Comparison of ENCODE assay signal across 17 cellular contexts in the genomic region with DNA sequence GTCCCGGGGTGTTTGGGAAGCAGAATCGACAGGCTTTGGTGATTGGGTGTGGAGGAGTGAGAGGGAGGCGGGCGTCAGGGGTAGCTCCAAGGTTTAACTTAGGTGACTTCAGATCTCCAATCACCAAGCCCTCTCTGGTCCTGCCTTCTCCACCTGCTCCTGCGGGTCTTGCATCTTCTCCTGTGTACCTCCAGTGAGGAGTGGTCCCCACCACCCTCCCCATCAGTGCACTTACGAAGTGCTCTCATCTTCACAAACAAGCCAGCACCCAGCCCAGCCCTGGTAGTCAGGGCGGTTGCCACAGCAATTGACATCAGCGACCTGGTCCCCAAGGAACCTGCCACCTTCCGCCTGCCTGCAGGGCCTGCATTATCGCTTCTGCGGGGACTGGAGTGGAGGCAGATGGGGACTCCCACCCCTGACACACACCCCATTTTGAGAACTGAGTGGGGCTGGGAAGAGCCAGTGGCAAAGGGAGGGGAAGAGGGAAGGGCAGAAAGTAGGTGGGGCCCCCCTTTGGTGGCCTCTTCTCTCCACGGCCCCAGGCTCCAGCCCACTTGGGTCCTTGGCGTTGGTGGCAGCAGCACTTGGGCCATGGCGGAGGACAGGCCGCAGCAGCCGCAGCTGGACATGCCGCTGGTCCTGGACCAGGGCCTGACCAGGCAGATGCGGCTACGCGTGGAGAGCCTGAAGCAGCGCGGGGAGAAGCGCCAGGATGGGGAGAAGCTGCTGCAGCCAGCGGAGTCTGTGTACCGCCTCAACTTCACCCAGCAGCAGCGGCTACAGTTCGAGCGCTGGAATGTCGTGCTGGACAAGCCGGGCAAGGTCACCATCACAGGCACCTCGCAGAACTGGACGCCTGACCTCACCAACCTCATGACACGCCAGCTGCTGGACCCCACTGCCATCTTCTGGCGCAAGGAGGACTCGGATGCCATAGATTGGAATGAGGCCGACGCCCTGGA. TPM values are rescaled to one million over a fixed set of nuclear protein-coding genes. Genes with fewer than 3 reads are reported as not detected.
"Had no signal": no experiment of that assay in that cellular context is flagged by ENCODE, and none has a peak within 500 bp of the region (broad histone marks: within the 10 kb centered on the region; RNA-seq: fewer than 3 reads in every experiment).

A gene with protein sequence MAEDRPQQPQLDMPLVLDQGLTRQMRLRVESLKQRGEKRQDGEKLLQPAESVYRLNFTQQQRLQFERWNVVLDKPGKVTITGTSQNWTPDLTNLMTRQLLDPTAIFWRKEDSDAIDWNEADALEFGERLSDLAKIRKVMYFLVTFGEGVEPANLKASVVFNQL (plus strand): TSS at position 595 of the 965 bp plus-strand sequence. CDS start 0 bp downstream, at position 595.

- H3K9me3 Mint-ChIP-seq: activated naive CD4-positive, alpha-beta T cell treated with anti-CD3 and anti-CD28 coated beads, Interleukin-2, amount 50 U/mL, for 24 hours; central memory CD8-positive, alpha-beta T cell; dendritic cell treated with granulocyte-macrophage colony-stimulating factor and Interleukin-4, amounts not matched to agents 40 ng/mL and 50 ng/mL, for 4 days; effector memory CD8-positive, alpha-beta T cell; stimulated activated effector memory CD8-positive, alpha-beta T cell treated with anti-CD3 and anti-CD28 coated beads, Interleukin-12 subunit alpha, Interleukin-12 subunit beta, amount 100 ng/mL, for 72 hours; type B pancreatic cell had no signal

- H3K9me3 ChIP-seq: body of pancreas had no signal

- H3K27ac Mint-ChIP-seq: activated naive CD4-positive, alpha-beta T cell treated with anti-CD3 and anti-CD28 coated beads, Interleukin-2, amount 50 U/mL, for 24 hours; dendritic cell treated with granulocyte-macrophage colony-stimulating factor and Interleukin-4, amounts not matched to agents 40 ng/mL and 50 ng/mL, for 4 days; stimulated activated effector memory CD8-positive, alpha-beta T cell treated with anti-CD3 and anti-CD28 coated beads, Interleukin-12 subunit alpha, Interleukin-12 subunit beta, amount 100 ng/mL, for 72 hours had no signal

- ATAC-seq: body of pancreas; effector memory CD8-positive, alpha-beta T cell; stimulated activated effector memory CD8-positive, alpha-beta T cell treated with anti-CD3 and anti-CD28 coated beads, Interleukin-12 subunit alpha, Interleukin-12 subunit beta, amount 100 ng/mL, for 72 hours had no signal

- H3K4me3 Mint-ChIP-seq: activated naive CD4-positive, alpha-beta T cell treated with anti-CD3 and anti-CD28 coated beads, Interleukin-2, amount 50 U/mL, for 24 hours; central memory CD8-positive, alpha-beta T cell; dendritic cell treated with granulocyte-macrophage colony-stimulating factor and Interleukin-4, amounts not matched to agents 40 ng/mL and 50 ng/mL, for 4 days; effector memory CD8-positive, alpha-beta T cell; nephron progenitor cell; stimulated activated effector memory CD8-positive, alpha-beta T cell treated with anti-CD3 and anti-CD28 coated beads, Interleukin-12 subunit alpha, Interleukin-12 subunit beta, amount 100 ng/mL, for 72 hours; type B pancreatic cell had no signal

- DNase-seq: activated CD4-positive, alpha-beta T cell treated with anti-CD3 and anti-CD28 coated beads, Interleukin-2, amount 50 U/mL, for 4 hours; activated CD4-positive, CD25-positive, alpha-beta regulatory T cell treated with anti-CD3 and anti-CD28 coated beads, Interleukin-2, amount 50 U/mL, for 72 hours; activated effector memory CD4-positive, alpha-beta T cell treated with Interleukin-2 at 50 U/mL for 16 hours; activated T-cell treated with anti-CD3 and anti-CD28 coated beads, Interleukin-2, amount 50 U/mL, for 1 hour; effector memory CD8-positive, alpha-beta T cell; erythroblast; hippocampal formation; nephron progenitor cell; small intestine had no signal

- H3K4me1 ChIP-seq: parathyroid adenoma had no signal

- H3K36me3 Mint-ChIP-seq: stimulated activated effector memory CD8-positive, alpha-beta T cell treated with anti-CD3 and anti-CD28 coated beads, Interleukin-12 subunit alpha, Interleukin-12 subunit beta, amount 100 ng/mL, for 72 hours; type B pancreatic cell had no signal

- H3K27me3 Mint-ChIP-seq: activated naive CD4-positive, alpha-beta T cell treated with anti-CD3 and anti-CD28 coated beads, Interleukin-2, amount 50 U/mL, for 24 hours; central memory CD8-positive, alpha-beta T cell; effector memory CD8-positive, alpha-beta T cell; type B pancreatic cell had no signal

- H3K27me3 ChIP-seq: body of pancreas had no signal

- H3K4me3 ChIP-seq: body of pancreas had no signal

- H3K27ac ChIP-seq: body of pancreas, parathyroid adenoma had no signal

- H3K4me1 Mint-ChIP-seq: activated naive CD4-positive, alpha-beta T cell treated with anti-CD3 and anti-CD28 coated beads, Interleukin-2, amount 50 U/mL, for 24 hours; central memory CD8-positive, alpha-beta T cell; stimulated activated effector memory CD8-positive, alpha-beta T cell treated with anti-CD3 and anti-CD28 coated beads, Interleukin-12 subunit alpha, Interleukin-12 subunit beta, amount 100 ng/mL, for 72 hours had no signal

RNA-seq across cellular contexts. Expression of the gene that starts here (rescaled TPM):
- total RNA-seq: body of pancreas, lung microvascular endothelial cell had no signal
